Comparison of ENCODE assay signal across 17 cellular contexts in genomic region chr10:85600744-85601081, GRCh38.
DNase-seq lines count a peak whose midpoint lies in the region; TF ChIP-seq lines count a peak whose summit lies in the region.
"Had no signal": no experiment of that assay in that cellular context is flagged by ENCODE, and none has a peak within 500 bp of the region (broad histone marks: within the 10 kb centered on the region; RNA-seq: fewer than 3 reads in every experiment).

No MANE protein-coding gene starts in this region.

- H3K4me3 Mint-ChIP-seq in Caco-2 (ENCODE audit: unreplicated experiment): no peak overlapping the region
- H3K4me3 Mint-ChIP-seq: CD8-positive, alpha-beta memory T cell had no signal

- H2BK5ac ChIP-seq in trophoblast cell (ENCODE audit: low read depth, low read length, poor library complexity): no peak overlapping the region

- no peaks in the 10 kb centered on the region for H3K27me3 Mint-ChIP-seq in Caco-2 (ENCODE audit: insufficient read depth, unreplicated experiment)

- H3K4me1 Mint-ChIP-seq in Caco-2 (ENCODE audit: low read depth, unreplicated experiment): peaks cover 12% of the 10 kb centered on the region

- WGBS in trophoblast cell (ENCODE audit: extremely low coverage, insufficient coverage, insufficient read length): no CpG with 5 or more reads among the region's 2 CpGs
- WGBS in sigmoid colon, 2 donors: 64 to 78% methylated on average over 2 of the region's 2 CpGs

- H2BK12ac ChIP-seq in trophoblast cell (ENCODE audit: low read length): no peak overlapping the region

- no peak overlapping the region for H2AK5ac ChIP-seq in trophoblast cell (ENCODE audit: low read length)

- no peak overlapping the region for H3K4me2 ChIP-seq in trophoblast cell (ENCODE audit: low read length)

- no peaks in the 10 kb centered on the region for H3K79me2 ChIP-seq in trophoblast cell (ENCODE audit: control insufficient read depth, insufficient read depth, low read length, poor library complexity)

- no peak overlapping the region for H4K91ac ChIP-seq in trophoblast cell (ENCODE audit: low read depth, low read length)

- H4K12ac ChIP-seq in trophoblast cell (ENCODE audit: low read depth, low read length): no peak overlapping the region

- TF ChIP-seq EP300 in sigmoid colon (IDR thresholded peaks at IDR 0.05): no peak

- H3K4me1 ChIP-seq in Caco-2 (no peaks in the 10 kb centered on the region), trophoblast cell (ENCODE audit: control insufficient read depth in 1 of 2, insufficient read depth in 2 of 2, low read length in 2 of 2) (peaks cover 9 to 12% of the 10 kb centered on the region in 2 experiments), sigmoid colon (no peaks in the 10 kb centered on the region)

- TF ChIP-seq CTCF in Caco-2 (IDR thresholded peaks at IDR 0.05; ENCODE audit: insufficient read depth in 1 of 2, low read depth in 1 of 2, low read length in 1 of 2, severe bottlenecking in 1 of 2, unreplicated experiment in 1 of 2): no peak
- no peak for TF ChIP-seq CTCF in sigmoid colon (IDR thresholded peaks at IDR 0.05)

- H3K4ac ChIP-seq in trophoblast cell (ENCODE audit: low read depth, low read length): no peak overlapping the region

- no peak for TF ChIP-seq POLR2A in sigmoid colon (IDR thresholded peaks at IDR 0.05)

- no peaks in the 10 kb centered on the region for H3K9me3 ChIP-seq in Caco-2
- no peaks in the 10 kb centered on the region for H3K9me3 ChIP-seq in trophoblast cell (ENCODE audit: insufficient read depth, low read depth, low read length)
- no peaks in the 10 kb centered on the region for H3K9me3 ChIP-seq in sigmoid colon

- H3K23ac ChIP-seq in trophoblast cell (ENCODE audit: low read length): no peak overlapping the region

- peaks cover 1% of the 10 kb centered on the region for H3K79me1 ChIP-seq in trophoblast cell (ENCODE audit: low read length)

- no peak overlapping the region for H3K18ac ChIP-seq in trophoblast cell (ENCODE audit: low read length)

- no peaks in the 10 kb centered on the region for H3K9me3 Mint-ChIP-seq in Caco-2 (ENCODE audit: unreplicated experiment)
- H3K9me3 Mint-ChIP-seq: CD8-positive, alpha-beta memory T cell had no signal

- H4K8ac ChIP-seq in trophoblast cell (ENCODE audit: low read depth, low read length): no peak overlapping the region

- H3K14ac ChIP-seq in trophoblast cell (ENCODE audit: low read length): no peak overlapping the region

- H3K36me3 ChIP-seq in Caco-2 (ENCODE audit: control insufficient read depth, insufficient read depth, low read length) (no peaks in the 10 kb centered on the region), trophoblast cell (ENCODE audit: control insufficient read depth in 1 of 2, insufficient read depth in 2 of 2, low read length in 2 of 2) (no peaks in the 10 kb centered on the region), sigmoid colon (no peaks in the 10 kb centered on the region)

- H3K27me3 ChIP-seq in Caco-2 (replicated peaks; ENCODE audit: control insufficient read depth, insufficient read depth, low read length): no peaks in the 10 kb centered on the region
- H3K27me3 ChIP-seq in trophoblast cell (ENCODE audit: insufficient read depth, low read length): no peaks in the 10 kb centered on the region
- H3K27me3 ChIP-seq in sigmoid colon: no peaks in the 10 kb centered on the region

- intact Hi-C loops in Caco-2 (cut with micrococcal nuclease; ENCODE audit: unreplicated experiment) (no loop called here), sigmoid colon (cut with DNase I) (no loop called here)

- no peak overlapping the region for H2AFZ ChIP-seq in trophoblast cell (ENCODE audit: insufficient read depth, low read length, poor library complexity)

- no peaks in the 10 kb centered on the region for H3K36me3 Mint-ChIP-seq in Caco-2 (ENCODE audit: insufficient read depth, unreplicated experiment)

- DNase-seq in Caco-2: no peak
- DNase-seq in caudate nucleus (lab: John Stamatoyannopoulos, UW): no peak
- peak; percentile 72 for DNase-seq in islet precursor cell
- DNase-seq in trophoblast cell: no peak
- DNase-seq in sigmoid colon: no peak
- no peak for DNase-seq in HuH-7.5 (ENCODE audit: low spot score)
- no peak for DNase-seq in MV-4-11 (lab: John Stamatoyannopoulos, UW)
- DNase-seq: CD8-positive, alpha-beta memory T cell; EL; Karpas-422; NCI-H1417; NCI-H1694 treated with DMSO at 0.1 percent for 48 hours; NCI-H2081 treated with DMSO at 0.1 percent for 48 hours; NCI-H446; NCI-H526 treated with DMSO at 0.1 percent for 48 hours; Right ventricle myocardium superior had no signal

- H3K27ac ChIP-seq in caudate nucleus (ENCODE audit: low read depth, low read length) (peak overlapping the region; percentile 91), trophoblast cell (ENCODE audit: low read depth, low read length) (no peak overlapping the region), sigmoid colon (no peak overlapping the region)
- H3K27ac ChIP-seq: C4-2B had no signal

- POLR2A ChIA-PET in Caco-2 (lab: Charles Lee): no interaction called here

- CTCF ChIA-PET in Caco-2 (lab: Charles Lee): no interaction called here

- H3K27ac Mint-ChIP-seq in Caco-2 (ENCODE audit: unreplicated experiment): peak overlapping the region; percentile 71
- H3K27ac Mint-ChIP-seq: CD8-positive, alpha-beta memory T cell had no signal

- no peak overlapping the region for H3K9ac ChIP-seq in trophoblast cell (ENCODE audit: low read length)

- no peak overlapping the region for H2BK120ac ChIP-seq in trophoblast cell (ENCODE audit: insufficient read depth, low read length, poor library complexity)

- no TSS peak for BruUV-seq in Caco-2 (replicated peaks; lab: Mats Ljungman, UMichigan)

- no peak overlapping the region for H3K4me3 ChIP-seq in Caco-2 (ENCODE audit: low read depth, low read length)
- peak overlapping the region; percentile 30 for H3K4me3 ChIP-seq in trophoblast cell (ENCODE audit: low read depth, low read length)
- H3K4me3 ChIP-seq in sigmoid colon: no peak overlapping the region
